1 cellular context compared by ENCODE assay signal in genomic region chr2:109612991-109613921, GRCh38.
TF ChIP-seq lines count a peak whose summit lies in the region.

No MANE protein-coding gene starts in this region.

TF ChIP-seq in HepG2, 621 proteins besides CTCF, POLR2A, EP300 and RAD21 (continued from another document):
- TF ChIP-seq ZNF556 (CRISPR knock-in tag; IDR thresholded peaks at IDR 0.05; ENCODE audit: borderline replicate concordance) (no peak; the same call in 1 of the 2 replicates), TOPORS (CRISPR knock-in tag; IDR thresholded peaks at IDR 0.05) (no peak), ELF4 (CRISPR knock-in tag; IDR thresholded peaks at IDR 0.05; ENCODE audit: borderline replicate concordance) (no peak), RFXAP (CRISPR knock-in tag; IDR thresholded peaks at IDR 0.05; ENCODE audit: borderline replicate concordance) (no peak)
